3 cellular contexts compared by ENCODE assay signal in the genomic region with DNA sequence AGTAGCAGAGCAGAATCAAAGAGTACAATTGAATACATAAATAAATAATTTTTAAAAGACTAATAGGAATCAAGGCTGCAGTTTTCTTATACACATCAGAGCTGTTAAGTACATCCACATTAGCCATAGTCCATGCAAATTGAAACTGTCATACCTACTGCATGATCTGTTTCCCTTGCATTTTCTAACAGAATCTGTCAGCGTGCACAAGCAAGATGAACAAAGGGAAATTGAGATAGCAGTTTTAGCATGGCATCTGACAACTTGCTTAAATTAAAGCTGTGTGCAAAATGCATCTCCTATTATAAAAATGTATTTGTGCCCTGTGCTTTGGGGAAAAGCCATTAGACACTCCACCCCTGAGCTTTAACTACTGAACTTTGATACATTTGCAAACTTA.
"Had no signal": no experiment of that assay in that cellular context is flagged by ENCODE, and none has a peak within 500 bp of the region (broad histone marks: within the 10 kb centered on the region; RNA-seq: fewer than 3 reads in every experiment).

No MANE protein-coding gene starts in this region.

- H3K4me3 ChIP-seq: GM12878 had no signal

- DNase-seq: GDM1, GF-D8 had no signal

- ATAC-seq: GM12878 had no signal
